Comparison of ENCODE assay signal across 17 cellular contexts in genomic region chr1:227894306-227894721, GRCh38. TPM values are rescaled to one million over a fixed set of nuclear protein-coding genes. Genes with fewer than 3 reads are reported as not detected.
DNase-seq lines count a peak whose midpoint lies in the region; ATAC-seq, FAIRE-seq and TF ChIP-seq lines count a peak whose summit lies in the region.
"Had no signal": no experiment of that assay in that cellular context is flagged by ENCODE, and none has a peak within 500 bp of the region (broad histone marks: within the 10 kb centered on the region; RNA-seq: fewer than 3 reads in every experiment).

No MANE protein-coding gene starts in this region.

- no peak for TF ChIP-seq CTCF in CD14-positive monocyte (IDR thresholded peaks at IDR 0.05)
- no peak for TF ChIP-seq CTCF in H1 (IDR thresholded peaks at IDR 0.05; ENCODE audit: control extremely low read depth in 1 of 3, insufficient read depth in 1 of 3, low read depth in 1 of 3, low read length in 3 of 3)

- no peak overlapping the region for H3K4me2 ChIP-seq in H1 (ENCODE audit: insufficient read depth in 1 of 2, low read depth in 2 of 2, low read length in 2 of 2)

- no peak overlapping the region for H2BK120ac ChIP-seq in H1 (replicated peaks; ENCODE audit: low read depth, low read length)

- H3K9me3 Mint-ChIP-seq in CD14-positive monocyte = no peaks in the 10 kb centered on the region
- H3K9me3 Mint-ChIP-seq: activated B cell treated with CpG ODN at 0.5 μM for 24 hours, nephron had no signal

- intact Hi-C loops in CD14-positive monocyte (cut with micrococcal nuclease) (no loop called here), posterior cingulate gyrus (cut with DNase I) (no loop called here)

- ATAC-seq in GM18520 (IDR thresholded peaks at IDR 0.05; ENCODE audit: unreplicated experiment) = no peak
- ATAC-seq in GM21447 (IDR thresholded peaks at IDR 0.05; ENCODE audit: unreplicated experiment) = no peak
- ATAC-seq: HCT116, T-helper 17 cell had no signal

- H3K9ac ChIP-seq in H1 (replicated peaks in 1 of 4; ENCODE audit: extremely low read depth in 1 of 4, low read depth in 3 of 4, low read length in 3 of 4) = no peak overlapping the region

- no peak overlapping the region for H2BK5ac ChIP-seq in H1 (ENCODE audit: low read depth, low read length)

- POLR2A ChIA-PET in H1 (lab: Charles Lee; ENCODE audit: partially characterized antibody) = no interaction called here

- peaks cover 0 to 16% (median 2%) of the 10 kb centered on the region in 4 experiments; a peak in 4 of 7 replicates for H3K4me1 ChIP-seq in H1 (replicated peaks in 1 of 4; ENCODE audit: control insufficient read depth in 3 of 4, insufficient read depth in 4 of 4, low read length in 3 of 4)

- H2BK12ac ChIP-seq in H1 (ENCODE audit: low read depth, low read length) = peak overlapping the region; percentile 62; the same call in 1 of the 2 replicates

- H3K4me3 Mint-ChIP-seq in CD14-positive monocyte = no peak overlapping the region
- H3K4me3 Mint-ChIP-seq: activated B cell treated with CpG ODN at 0.5 μM for 24 hours, B cell, nephron, T-helper 17 cell had no signal

- TF ChIP-seq EP300 in H1 (IDR thresholded peaks at IDR 0.05; ENCODE audit: borderline replicate concordance in 1 of 2, low read depth in 2 of 2, low read length in 2 of 2) = no peak

- H2BK15ac ChIP-seq in H1 (ENCODE audit: low read length) = no peak overlapping the region

- no peaks in the 10 kb centered on the region for H3K23me2 ChIP-seq in H1 (ENCODE audit: low read depth, low read length)

- no peaks in the 10 kb centered on the region for H3K27me3 ChIP-seq in H1 (replicated peaks in 1 of 4; ENCODE audit: control insufficient read depth in 3 of 4, extremely low read depth in 1 of 4, insufficient read depth in 3 of 4, low read length in 3 of 4)

- TF ChIP-seq RAD21 in H1 (IDR thresholded peaks at IDR 0.05 in 1 of 2, conservative IDR thresholded peaks at IDR 0.05 in 1 of 2; ENCODE audit: low read depth in 2 of 2, low read length in 2 of 2) = no peak

- no peak for TF ChIP-seq POLR2A in H1 (IDR thresholded peaks at IDR 0.05; ENCODE audit: control extremely low read depth in 1 of 2, low read depth in 2 of 2, low read length in 2 of 2)

- no peak overlapping the region for H3K27ac Mint-ChIP-seq in CD14-positive monocyte
- H3K27ac Mint-ChIP-seq: activated B cell treated with CpG ODN at 0.5 μM for 24 hours, B cell had no signal

- H3K27ac ChIP-seq in H1 (ENCODE audit: low read depth, low read length) (no peak overlapping the region), caudate nucleus (ENCODE audit: low read depth, low read length) (no peak overlapping the region)

- no peak overlapping the region for H3K4me3 ChIP-seq in H1 (ENCODE audit: extremely low read depth in 1 of 4, insufficient read depth in 2 of 4, low read depth in 3 of 4, low read length in 4 of 4)

- no peak overlapping the region for H3K18ac ChIP-seq in H1 (ENCODE audit: extremely low read depth, low read length)

- no peak overlapping the region for H3K4ac ChIP-seq in H1 (replicated peaks; ENCODE audit: insufficient read length, low read depth, low read length)

- no peak overlapping the region; the same call in 1 of the 2 replicates for H4K8ac ChIP-seq in H1 (ENCODE audit: extremely low read depth, insufficient read depth, low read length)

- WGBS in H1 (ENCODE audit: extremely low coverage in 1 of 2, insufficient coverage in 1 of 2, insufficient read length in 1 of 2, insufficient replicate concordance in 2 of 2, low coverage in 1 of 2, low lambda C conversion rate in 2 of 2, missing lambda C conversion rate in 1 of 2), 2 experiments = 90% methylated on average over 14 of the region's 14 CpGs; no CpG with 5 or more reads in 1 of the 2 experiments

- H3K9me3 ChIP-seq in H1 (ENCODE audit: insufficient read depth in 2 of 2, low read depth in 1 of 2, low read length in 1 of 2) = no peaks in the 10 kb centered on the region

- H3K36me3 ChIP-seq in H1 (ENCODE audit: control insufficient read depth in 2 of 4, insufficient read depth in 4 of 4, low read length in 3 of 4) = no peaks in the 10 kb centered on the region

- H2BK20ac ChIP-seq in H1 (ENCODE audit: low read length) = 0 out of 2 replicates have a peak overlapping the region, but pooled peaks have one; percentile 55

- H3K23ac ChIP-seq in H1 (ENCODE audit: insufficient read length) = no peak overlapping the region

- no peak overlapping the region for H4K5ac ChIP-seq in H1 (ENCODE audit: insufficient read length, low read depth, low read length)

- peaks cover 0 to 2% (median under 1%) of the 10 kb centered on the region in 3 donors for H3K27me3 Mint-ChIP-seq in CD14-positive monocyte (ENCODE audit: low read depth in 3 of 3)
- H3K27me3 Mint-ChIP-seq: activated B cell treated with CpG ODN at 0.5 μM for 24 hours, B cell, T-helper 17 cell had no signal

- H3K36me3 Mint-ChIP-seq in CD14-positive monocyte = no peaks in the 10 kb centered on the region

- H3K79me1 ChIP-seq in H1 (ENCODE audit: low read depth, low read length) = no peaks in the 10 kb centered on the region

- H3K56ac ChIP-seq in H1 (replicated peaks; ENCODE audit: insufficient read length, low read depth, low read length) = no peak overlapping the region

- H3K4me1 Mint-ChIP-seq in CD14-positive monocyte = no peaks in the 10 kb centered on the region
- H3K4me1 Mint-ChIP-seq: activated B cell treated with CpG ODN at 0.5 μM for 24 hours, B cell had no signal

- 0 out of 2 replicates have a peak overlapping the region, but pooled peaks have one; percentile 16 for H2AK5ac ChIP-seq in H1 (ENCODE audit: low read depth, low read length)

- peak; percentile 21 for DNase-seq in CD14-positive monocyte (ENCODE audit: low spot score)
- DNase-seq in HTR-8/SVneo (ENCODE audit: insufficient read length, low spot score) = no peak
- DNase-seq in H1 (ENCODE audit: low read depth in 1 of 2, low spot score in 2 of 2) = peak in 1 of 2 experiments; percentile 38
- peak in 8 of 10 donors; percentile 1 to 73 (median 8) for DNase-seq in posterior cingulate gyrus
- DNase-seq in LoVo (ENCODE audit: low spot score) = no peak
- no peak for DNase-seq in caudate nucleus (lab: John Stamatoyannopoulos, UW)
- DNase-seq: amniotic stem cell, foreskin melanocyte, NCI-H446, SHP77 treated with DMSO at 0.1 percent for 48 hours had no signal

- H4K20me1 ChIP-seq in H1 (replicated peaks in 1 of 2; ENCODE audit: control insufficient read depth in 1 of 2, insufficient read depth in 2 of 2, low read length in 2 of 2) = no peaks in the 10 kb centered on the region

- CTCF ChIA-PET in H1 (lab: Charles Lee; ENCODE audit: partially characterized antibody) = no interaction called here

- no peak overlapping the region for H4K91ac ChIP-seq in H1 (replicated peaks; ENCODE audit: insufficient read length, low read length)

- FAIRE-seq in HTR-8/SVneo (lab: Jason Lieb, UNC) (peak; percentile 9), H1 (lab: Jason Lieb, UNC) (no peak)

- H3K14ac ChIP-seq in H1 (ENCODE audit: insufficient read length) = no peak overlapping the region

- no peaks in the 10 kb centered on the region for H3K79me2 ChIP-seq in H1 (ENCODE audit: control insufficient read depth in 1 of 2, insufficient read depth in 2 of 2, low read length in 2 of 2)

- no peak overlapping the region for H2AFZ ChIP-seq in H1 (ENCODE audit: low read length)

TF ChIP-seq in H1, 55 proteins besides CTCF, POLR2A, EP300 and RAD21:
- TF ChIP-seq BCL11A (IDR thresholded peaks at IDR 0.05; ENCODE audit: low read depth in 2 of 2, low read length in 2 of 2) (no peak), HDAC2 (IDR thresholded peaks at IDR 0.05; ENCODE audit: borderline replicate concordance in 1 of 2, low read depth in 2 of 2, low read length in 2 of 2) (no peak), MAX (IDR thresholded peaks at IDR 0.05) (no peak), TAF1 (IDR thresholded peaks at IDR 0.05; ENCODE audit: low read depth, low read length) (no peak), SP1 (IDR thresholded peaks at IDR 0.05; ENCODE audit: low read depth, low read length) (no peak), E2F6 (IDR thresholded peaks at IDR 0.05) (no peak), JUND (IDR thresholded peaks at IDR 0.05; ENCODE audit: low read length) (no peak), RBBP5 (IDR thresholded peaks at IDR 0.05; ENCODE audit: borderline replicate concordance, low read depth, low read length) (no peak), ASH2L (IDR thresholded peaks at IDR 0.05; ENCODE audit: low read length) (no peak), KDM4A (IDR thresholded peaks at IDR 0.05; ENCODE audit: low read depth, low read length, severe bottlenecking) (no peak), TAF7 (optimal IDR thresholded peaks at IDR 0.05; ENCODE audit: borderline replicate concordance, low read depth, low read length) (no peak), RNF2 (IDR thresholded peaks at IDR 0.05; ENCODE audit: borderline replicate concordance, low read depth, low read length, missing control alignments, poor library complexity, severe bottlenecking) (no peak), NRF1 (IDR thresholded peaks at IDR 0.05; ENCODE audit: low read depth, low read length) (no peak), KDM1A (IDR thresholded peaks at IDR 0.05; ENCODE audit: borderline replicate concordance, low read length) (no peak), TEAD4 (IDR thresholded peaks at IDR 0.05; ENCODE audit: low read depth, low read length) (no peak), POU5F1 (IDR thresholded peaks at IDR 0.05; ENCODE audit: low read depth, low read length) (no peak), SIX5 (IDR thresholded peaks at IDR 0.05; ENCODE audit: low read depth, low read length) (no peak)

RNA-seq across cellular contexts. Expression of gene WNT9A, which starts 53.4 kb away (rescaled TPM):
- polyA plus RNA-seq in CD14-positive monocyte = not detected
- total RNA-seq in H1 (2021; fragmentation: NEBNext Ultra II Directional; extraction: Animal tissue kit (Norgen Biotek cat#: 25700)) = 0.78 and 1.1 TPM in 2 replicates
- polyA plus RNA-seq in H1 (2011; rRNA removed) = 1.5 and 2.2 TPM in 2 replicates
- polyA plus RNA-seq in H1 (2011; cell fraction: cytosol; rRNA removed) = 2.0 TPM
- 3.0 TPM for polyA plus RNA-seq in H1 (2011; cell fraction: nucleus; rRNA removed)
- polyA plus RNA-seq in H1 (2012, experiment 1 of 2) = 1.4 to 2.0 TPM (median 1.9 TPM) in 4 replicates
- 0.67 TPM for polyA plus RNA-seq in H1 (2012, experiment 2 of 2)
- 0.41 TPM for polyA plus RNA-seq in H1 (2013, experiment 1 of 2)
- 0.50 TPM for polyA plus RNA-seq in H1 (2013, experiment 2 of 2)
- 1.9 and 2.1 TPM in 2 replicates for polyA minus RNA-seq in H1 (2011; rRNA and poly(A)+ RNA removed)
- 0.95 TPM for polyA minus RNA-seq in H1 (2011; cell fraction: cytosol; rRNA and poly(A)+ RNA removed)
- 1.2 TPM for polyA minus RNA-seq in H1 (2011; cell fraction: nucleus; rRNA and poly(A)+ RNA removed)
- total RNA-seq: activated B cell treated with CpG ODN at 0.5 μM for 24 hours, B cell had no signal

Comparison
In these comparisons a context has a peak if more than half of its experiments do, and no peak if none do; other contexts are left out.
1. DNase-seq: peak in CD14-positive monocyte (single experiment) and posterior cingulate gyrus (8 of 10); none in HTR-8/SVneo (single experiment), LoVo (single experiment) and caudate nucleus (0 of 61).